In the genomic region with DNA sequence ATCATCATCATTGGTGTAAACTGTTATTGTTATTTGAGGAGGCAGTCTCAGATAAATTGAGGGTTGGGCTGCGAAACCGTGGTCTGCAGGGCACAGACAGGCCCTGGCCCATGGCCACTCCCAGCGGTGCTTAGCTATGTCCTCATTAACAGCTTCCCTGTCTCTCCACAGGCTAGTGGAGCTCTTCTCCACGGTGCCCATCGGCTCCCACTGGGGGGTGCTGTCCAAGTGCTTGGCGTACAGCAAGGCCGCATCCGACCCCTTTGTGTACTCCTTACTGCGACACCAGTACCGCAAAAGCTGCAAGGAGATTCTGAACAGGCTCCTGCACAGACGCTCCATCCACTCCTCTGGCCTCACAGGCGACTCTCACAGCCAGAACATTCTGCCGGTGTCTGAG, we compare ENCODE assay signal across 1 cellular context.
TF ChIP-seq lines count a peak whose summit lies in the region.

No MANE protein-coding gene starts in this region.

TF ChIP-seq in H1, 55 proteins besides CTCF, POLR2A, EP300 and RAD21:
- TF ChIP-seq PHF8 (conservative IDR thresholded peaks at IDR 0.05; ENCODE audit: low read depth, low read length) (no peak), CHD1 (IDR thresholded peaks at IDR 0.05; ENCODE audit: low read depth, low read length) (no peak), KDM1A (IDR thresholded peaks at IDR 0.05; ENCODE audit: borderline replicate concordance, low read length) (no peak), SP1 (IDR thresholded peaks at IDR 0.05; ENCODE audit: low read depth, low read length) (no peak), POU5F1 (IDR thresholded peaks at IDR 0.05; ENCODE audit: low read depth, low read length) (no peak), YY1 (IDR thresholded peaks at IDR 0.05; ENCODE audit: low read depth, low read length) (no peak), BRCA1 (IDR thresholded peaks at IDR 0.05; ENCODE audit: low read depth, low read length) (no peak), TAF7 (optimal IDR thresholded peaks at IDR 0.05; ENCODE audit: borderline replicate concordance, low read depth, low read length) (no peak), POLR2AphosphoS5 (IDR thresholded peaks at IDR 0.05; ENCODE audit: low read depth, low read length) (no peak), SP4 (IDR thresholded peaks at IDR 0.05; ENCODE audit: low read length) (no peak), CTBP2 (IDR thresholded peaks at IDR 0.05; ENCODE audit: borderline replicate concordance, insufficient read depth, insufficient read length, low read length) (no peak), GABPA (IDR thresholded peaks at IDR 0.05; ENCODE audit: borderline replicate concordance, insufficient read depth, low read length) (no peak)
- TF ChIP-seq, protein P1, sequence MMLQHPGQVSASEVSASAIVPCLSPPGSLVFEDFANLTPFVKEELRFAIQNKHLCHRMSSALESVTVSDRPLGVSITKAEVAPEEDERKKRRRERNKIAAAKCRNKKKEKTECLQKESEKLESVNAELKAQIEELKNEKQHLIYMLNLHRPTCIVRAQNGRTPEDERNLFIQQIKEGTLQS (IDR thresholded peaks at IDR 0.05; ENCODE audit: insufficient read depth, low read depth, low read length): no peak
